In the genomic region with DNA sequence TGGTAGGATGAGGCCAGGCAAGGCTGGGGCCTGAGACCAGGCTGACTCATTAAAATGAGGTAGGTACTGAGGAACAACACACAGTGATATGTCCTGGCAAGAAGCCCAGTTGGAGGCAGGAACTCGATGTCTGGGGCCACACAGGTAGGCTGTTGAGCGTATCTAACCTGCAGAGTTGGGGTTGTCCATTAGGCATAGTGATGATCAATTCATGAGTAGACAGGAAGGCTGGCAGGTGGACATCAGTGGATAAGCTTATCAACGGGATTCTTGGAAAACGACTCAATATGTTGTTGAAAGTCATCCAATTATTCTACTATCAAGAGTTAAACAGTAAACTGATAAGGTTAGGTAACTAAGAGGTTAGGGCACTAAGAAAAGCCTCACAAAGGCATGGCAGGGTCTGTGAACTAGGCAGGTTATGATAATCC, we compare ENCODE assay signal across 2 cellular contexts.
A peak's percentile ranks its signal among the peaks of the same experiment; 100 is the strongest.
TF ChIP-seq lines count a peak whose summit lies in the region.

No MANE protein-coding gene starts in this region.

TF ChIP-seq in liver, 16 proteins besides CTCF, POLR2A, EP300 and RAD21 (continued from another document):
- no peak for TF ChIP-seq GABPA (IDR thresholded peaks at IDR 0.05 in 1 of 2, conservative IDR thresholded peaks at IDR 0.05 in 1 of 2)
- peak; percentile 39 for TF ChIP-seq SP1 (IDR thresholded peaks at IDR 0.05)
- TF ChIP-seq, protein P1, sequence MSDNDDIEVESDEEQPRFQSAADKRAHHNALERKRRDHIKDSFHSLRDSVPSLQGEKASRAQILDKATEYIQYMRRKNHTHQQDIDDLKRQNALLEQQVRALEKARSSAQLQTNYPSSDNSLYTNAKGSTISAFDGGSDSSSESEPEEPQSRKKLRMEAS (IDR thresholded peaks at IDR 0.05) = peak; percentile 48
- TF ChIP-seq, protein P2, sequence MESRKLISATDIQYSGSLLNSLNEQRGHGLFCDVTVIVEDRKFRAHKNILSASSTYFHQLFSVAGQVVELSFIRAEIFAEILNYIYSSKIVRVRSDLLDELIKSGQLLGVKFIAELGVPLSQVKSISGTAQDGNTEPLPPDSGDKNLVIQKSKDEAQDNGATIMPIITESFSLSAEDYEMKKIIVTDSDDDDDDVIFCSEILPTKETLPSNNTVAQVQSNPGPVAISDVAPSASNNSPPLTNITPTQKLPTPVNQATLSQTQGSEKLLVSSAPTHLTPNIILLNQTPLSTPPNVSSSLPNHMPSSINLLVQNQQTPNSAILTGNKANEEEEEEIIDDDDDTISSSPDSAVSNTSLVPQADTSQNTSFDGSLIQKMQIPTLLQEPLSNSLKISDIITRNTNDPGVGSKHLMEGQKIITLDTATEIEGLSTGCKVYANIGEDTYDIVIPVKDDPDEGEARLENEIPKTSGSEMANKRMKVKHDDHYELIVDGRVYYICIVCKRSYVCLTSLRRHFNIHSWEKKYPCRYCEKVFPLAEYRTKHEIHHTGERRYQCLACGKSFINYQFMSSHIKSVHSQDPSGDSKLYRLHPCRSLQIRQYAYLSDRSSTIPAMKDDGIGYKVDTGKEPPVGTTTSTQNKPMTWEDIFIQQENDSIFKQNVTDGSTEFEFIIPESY (IDR thresholded peaks at IDR 0.05) = peak; percentile 13
- TF ChIP-seq YY1 (IDR thresholded peaks at IDR 0.05) = peak; percentile 36
- TF ChIP-seq, protein P3, sequence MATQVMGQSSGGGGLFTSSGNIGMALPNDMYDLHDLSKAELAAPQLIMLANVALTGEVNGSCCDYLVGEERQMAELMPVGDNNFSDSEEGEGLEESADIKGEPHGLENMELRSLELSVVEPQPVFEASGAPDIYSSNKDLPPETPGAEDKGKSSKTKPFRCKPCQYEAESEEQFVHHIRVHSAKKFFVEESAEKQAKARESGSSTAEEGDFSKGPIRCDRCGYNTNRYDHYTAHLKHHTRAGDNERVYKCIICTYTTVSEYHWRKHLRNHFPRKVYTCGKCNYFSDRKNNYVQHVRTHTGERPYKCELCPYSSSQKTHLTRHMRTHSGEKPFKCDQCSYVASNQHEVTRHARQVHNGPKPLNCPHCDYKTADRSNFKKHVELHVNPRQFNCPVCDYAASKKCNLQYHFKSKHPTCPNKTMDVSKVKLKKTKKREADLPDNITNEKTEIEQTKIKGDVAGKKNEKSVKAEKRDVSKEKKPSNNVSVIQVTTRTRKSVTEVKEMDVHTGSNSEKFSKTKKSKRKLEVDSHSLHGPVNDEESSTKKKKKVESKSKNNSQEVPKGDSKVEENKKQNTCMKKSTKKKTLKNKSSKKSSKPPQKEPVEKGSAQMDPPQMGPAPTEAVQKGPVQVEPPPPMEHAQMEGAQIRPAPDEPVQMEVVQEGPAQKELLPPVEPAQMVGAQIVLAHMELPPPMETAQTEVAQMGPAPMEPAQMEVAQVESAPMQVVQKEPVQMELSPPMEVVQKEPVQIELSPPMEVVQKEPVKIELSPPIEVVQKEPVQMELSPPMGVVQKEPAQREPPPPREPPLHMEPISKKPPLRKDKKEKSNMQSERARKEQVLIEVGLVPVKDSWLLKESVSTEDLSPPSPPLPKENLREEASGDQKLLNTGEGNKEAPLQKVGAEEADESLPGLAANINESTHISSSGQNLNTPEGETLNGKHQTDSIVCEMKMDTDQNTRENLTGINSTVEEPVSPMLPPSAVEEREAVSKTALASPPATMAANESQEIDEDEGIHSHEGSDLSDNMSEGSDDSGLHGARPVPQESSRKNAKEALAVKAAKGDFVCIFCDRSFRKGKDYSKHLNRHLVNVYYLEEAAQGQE (IDR thresholded peaks at IDR 0.05) = peak; percentile 25
- no peak for TF ChIP-seq NR2F2 (IDR thresholded peaks at IDR 0.05)
- no peak for TF ChIP-seq TAF1 (conservative IDR thresholded peaks at IDR 0.05)
- TF ChIP-seq HNF4A (conservative IDR thresholded peaks at IDR 0.05) = peak; percentile 43 to 60
- peak; percentile 66 to 81 for TF ChIP-seq RXRA (IDR thresholded peaks at IDR 0.05)
- peak; percentile 44 for TF ChIP-seq FOXA2 (IDR thresholded peaks at IDR 0.05)

TF ChIP-seq in HepG2, 621 proteins besides CTCF, POLR2A, EP300 and RAD21 (continued from another document):
- TF ChIP-seq, protein P4, sequence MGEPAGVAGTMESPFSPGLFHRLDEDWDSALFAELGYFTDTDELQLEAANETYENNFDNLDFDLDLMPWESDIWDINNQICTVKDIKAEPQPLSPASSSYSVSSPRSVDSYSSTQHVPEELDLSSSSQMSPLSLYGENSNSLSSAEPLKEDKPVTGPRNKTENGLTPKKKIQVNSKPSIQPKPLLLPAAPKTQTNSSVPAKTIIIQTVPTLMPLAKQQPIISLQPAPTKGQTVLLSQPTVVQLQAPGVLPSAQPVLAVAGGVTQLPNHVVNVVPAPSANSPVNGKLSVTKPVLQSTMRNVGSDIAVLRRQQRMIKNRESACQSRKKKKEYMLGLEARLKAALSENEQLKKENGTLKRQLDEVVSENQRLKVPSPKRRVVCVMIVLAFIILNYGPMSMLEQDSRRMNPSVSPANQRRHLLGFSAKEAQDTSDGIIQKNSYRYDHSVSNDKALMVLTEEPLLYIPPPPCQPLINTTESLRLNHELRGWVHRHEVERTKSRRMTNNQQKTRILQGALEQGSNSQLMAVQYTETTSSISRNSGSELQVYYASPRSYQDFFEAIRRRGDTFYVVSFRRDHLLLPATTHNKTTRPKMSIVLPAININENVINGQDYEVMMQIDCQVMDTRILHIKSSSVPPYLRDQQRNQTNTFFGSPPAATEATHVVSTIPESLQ (CRISPR knock-in tag; conservative IDR thresholded peaks at IDR 0.05) = no peak
- TF ChIP-seq, protein P5, sequence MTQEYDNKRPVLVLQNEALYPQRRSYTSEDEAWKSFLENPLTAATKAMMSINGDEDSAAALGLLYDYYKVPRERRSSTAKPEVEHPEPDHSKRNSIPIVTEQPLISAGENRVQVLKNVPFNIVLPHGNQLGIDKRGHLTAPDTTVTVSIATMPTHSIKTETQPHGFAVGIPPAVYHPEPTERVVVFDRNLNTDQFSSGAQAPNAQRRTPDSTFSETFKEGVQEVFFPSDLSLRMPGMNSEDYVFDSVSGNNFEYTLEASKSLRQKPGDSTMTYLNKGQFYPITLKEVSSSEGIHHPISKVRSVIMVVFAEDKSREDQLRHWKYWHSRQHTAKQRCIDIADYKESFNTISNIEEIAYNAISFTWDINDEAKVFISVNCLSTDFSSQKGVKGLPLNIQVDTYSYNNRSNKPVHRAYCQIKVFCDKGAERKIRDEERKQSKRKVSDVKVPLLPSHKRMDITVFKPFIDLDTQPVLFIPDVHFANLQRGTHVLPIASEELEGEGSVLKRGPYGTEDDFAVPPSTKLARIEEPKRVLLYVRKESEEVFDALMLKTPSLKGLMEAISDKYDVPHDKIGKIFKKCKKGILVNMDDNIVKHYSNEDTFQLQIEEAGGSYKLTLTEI (CRISPR knock-in tag; conservative IDR thresholded peaks at IDR 0.05) = no peak
- TF ChIP-seq ATRX (CRISPR knock-in tag; IDR thresholded peaks at IDR 0.05; ENCODE audit: borderline replicate concordance) (no peak), ZNF383 (CRISPR knock-in tag; IDR thresholded peaks at IDR 0.05; ENCODE audit: borderline replicate concordance) (no peak), ZNF501 (CRISPR knock-in tag; IDR thresholded peaks at IDR 0.05) (no peak), ZSCAN20 (CRISPR knock-in tag; IDR thresholded peaks at IDR 0.05; ENCODE audit: borderline replicate concordance) (no peak), PAF1 (CRISPR knock-in tag; IDR thresholded peaks at IDR 0.05) (no peak), ADNP (CRISPR knock-in tag; IDR thresholded peaks at IDR 0.05) (no peak), ERF (CRISPR knock-in tag; IDR thresholded peaks at IDR 0.05) (no peak)
- TF ChIP-seq, protein P6, sequence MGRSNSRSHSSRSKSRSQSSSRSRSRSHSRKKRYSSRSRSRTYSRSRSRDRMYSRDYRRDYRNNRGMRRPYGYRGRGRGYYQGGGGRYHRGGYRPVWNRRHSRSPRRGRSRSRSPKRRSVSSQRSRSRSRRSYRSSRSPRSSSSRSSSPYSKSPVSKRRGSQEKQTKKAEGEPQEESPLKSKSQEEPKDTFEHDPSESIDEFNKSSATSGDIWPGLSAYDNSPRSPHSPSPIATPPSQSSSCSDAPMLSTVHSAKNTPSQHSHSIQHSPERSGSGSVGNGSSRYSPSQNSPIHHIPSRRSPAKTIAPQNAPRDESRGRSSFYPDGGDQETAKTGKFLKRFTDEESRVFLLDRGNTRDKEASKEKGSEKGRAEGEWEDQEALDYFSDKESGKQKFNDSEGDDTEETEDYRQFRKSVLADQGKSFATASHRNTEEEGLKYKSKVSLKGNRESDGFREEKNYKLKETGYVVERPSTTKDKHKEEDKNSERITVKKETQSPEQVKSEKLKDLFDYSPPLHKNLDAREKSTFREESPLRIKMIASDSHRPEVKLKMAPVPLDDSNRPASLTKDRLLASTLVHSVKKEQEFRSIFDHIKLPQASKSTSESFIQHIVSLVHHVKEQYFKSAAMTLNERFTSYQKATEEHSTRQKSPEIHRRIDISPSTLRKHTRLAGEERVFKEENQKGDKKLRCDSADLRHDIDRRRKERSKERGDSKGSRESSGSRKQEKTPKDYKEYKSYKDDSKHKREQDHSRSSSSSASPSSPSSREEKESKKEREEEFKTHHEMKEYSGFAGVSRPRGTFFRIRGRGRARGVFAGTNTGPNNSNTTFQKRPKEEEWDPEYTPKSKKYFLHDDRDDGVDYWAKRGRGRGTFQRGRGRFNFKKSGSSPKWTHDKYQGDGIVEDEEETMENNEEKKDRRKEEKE (IDR thresholded peaks at IDR 0.05) = no peak
